21 cellular contexts compared by ENCODE assay signal in genomic region chr21:40511976-40512375, GRCh38.
"Had no signal": no experiment of that assay in that cellular context is flagged by ENCODE, and none has a peak within 500 bp of the region (broad histone marks: within the 10 kb centered on the region; RNA-seq: fewer than 3 reads in every experiment).

No MANE protein-coding gene starts in this region.

- H3K4me1 ChIP-seq: ascending aorta, gastrocnemius medialis, left ventricle myocardium inferior, thyroid gland had no signal

- H3K4me3 ChIP-seq: ascending aorta, coronary artery, gastrocnemius medialis, left ventricle myocardium inferior, prostate gland, thyroid gland had no signal

- H3K27me3 ChIP-seq: ascending aorta, gastrocnemius medialis, thyroid gland had no signal

- ATAC-seq: activated CD4-positive, CD25-positive, alpha-beta regulatory T cell treated with anti-CD3 and anti-CD28 coated beads, Interleukin-2, amount 50 U/mL, for 24 hours; activated CD8-positive, alpha-beta memory T cell treated with anti-CD3 and anti-CD28 coated beads, Interleukin-2, amount 10 ng/mL, durations not matched to agents 7 days and 5 days; activated CD8-positive, alpha-beta T cell treated with anti-CD3 and anti-CD28 coated beads for 36 hours; gastrocnemius medialis; natural killer cell treated with Interleukin-12 subunit alpha and Interleukin-12 subunit beta and Interleukin-15 and Interleukin-18, amount 100 ng/mL, for 72 hours; right cardiac atrium; stimulated activated naive CD8-positive, alpha-beta T cell treated with anti-CD3 and anti-CD28 coated beads, Interleukin-15, Interleukin-2, amounts not matched to agents 100 U/mL and 50 U/mL, for 24 hours; T-cell had no signal

- DNase-seq: activated CD4-positive, alpha-beta T cell treated with anti-CD3 and anti-CD28 coated beads, Interleukin-2, amount 10 ng/mL, durations not matched to agents 7 days and 5 days; activated CD8-positive, alpha-beta memory T cell treated with anti-CD3 and anti-CD28 coated beads, Interleukin-2, amount 10 ng/mL, durations not matched to agents 7 days and 5 days; activated gamma-delta T cell treated with Interleukin-2 at 50 U/mL for 16 hours; activated T-cell treated with anti-CD3 and anti-CD28 coated beads, Interleukin-2, amount 50 U/mL, for 1 hour; cerebellar nuclear complex; gastrocnemius medialis; hypothalamus; left ventricle myocardium inferior; midbrain; right cardiac atrium; stimulated activated CD4-positive, alpha-beta T cell treated with anti-CD3 and anti-CD28 coated beads, Interleukin-4, amount 100 ng/mL, for 4 hours; T-cell; thyroid gland had no signal

- H3K36me3 ChIP-seq: ascending aorta, gastrocnemius medialis, left ventricle myocardium inferior, prostate gland, thyroid gland had no signal

- H3K27ac ChIP-seq: ascending aorta, coronary artery, gastrocnemius medialis, left ventricle myocardium inferior, prostate gland, thyroid gland, VCaP had no signal
